Comparison of ENCODE assay signal across 18 cellular contexts in genomic region chr11:75735181-75735845, GRCh38. TPM values are rescaled to one million over a fixed set of nuclear protein-coding genes. Genes with fewer than 3 reads are reported as not detected.
A peak's percentile ranks its signal among the peaks of the same experiment; 100 is the strongest.
DNase-seq lines count a peak whose midpoint lies in the region; ATAC-seq and TF ChIP-seq lines count a peak whose summit lies in the region.
"Had no signal": no experiment of that assay in that cellular context is flagged by ENCODE, and none has a peak within 500 bp of the region (broad histone marks: within the 10 kb centered on the region; RNA-seq: fewer than 3 reads in every experiment).

No MANE protein-coding gene starts in this region.

- peaks cover 6% of the 10 kb centered on the region for H3K4me1 Mint-ChIP-seq in stimulated activated effector memory CD8-positive, alpha-beta T cell treated with anti-CD3 and anti-CD28 coated beads, Interleukin-12 subunit alpha, Interleukin-12 subunit beta, amount 100 ng/mL, for 72 hours

- H3K36me3 ChIP-seq in duodenal mucosa (ENCODE audit: control insufficient read depth in 1 of 2, insufficient read depth in 2 of 2, low read length in 2 of 2) (peaks cover 7 to 16% of the 10 kb centered on the region in 2 donors), stomach (no peaks in the 10 kb centered on the region)

- H3K36me3 Mint-ChIP-seq in stimulated activated effector memory CD8-positive, alpha-beta T cell treated with anti-CD3 and anti-CD28 coated beads, Interleukin-12 subunit alpha, Interleukin-12 subunit beta, amount 100 ng/mL, for 72 hours: no peaks in the 10 kb centered on the region

- TF ChIP-seq POLR2A in stomach (IDR thresholded peaks at IDR 0.05): no peak

- H3K4me3 ChIP-seq in duodenal mucosa (ENCODE audit: low read depth in 1 of 2, low read length in 2 of 2) (no peak overlapping the region), stomach (no peak overlapping the region)

- H3K4me1 ChIP-seq in duodenal mucosa (ENCODE audit: control insufficient read depth in 1 of 2, insufficient read depth in 2 of 2, low read length in 2 of 2): peaks cover 41 to 42% of the 10 kb centered on the region in 2 donors
- H3K4me1 ChIP-seq in stomach: peaks cover 5 to 22% (median 12%) of the 10 kb centered on the region in 4 donors

- H3K9me3 ChIP-seq in duodenal mucosa (ENCODE audit: control insufficient read depth in 1 of 2, low read length in 2 of 2): no peaks in the 10 kb centered on the region
- no peaks in the 10 kb centered on the region for H3K9me3 ChIP-seq in stomach

- no peak overlapping the region for H3K4me3 Mint-ChIP-seq in stimulated activated effector memory CD8-positive, alpha-beta T cell treated with anti-CD3 and anti-CD28 coated beads, Interleukin-12 subunit alpha, Interleukin-12 subunit beta, amount 100 ng/mL, for 72 hours

- no peak overlapping the region for H3K27ac Mint-ChIP-seq in stimulated activated effector memory CD8-positive, alpha-beta T cell treated with anti-CD3 and anti-CD28 coated beads, Interleukin-12 subunit alpha, Interleukin-12 subunit beta, amount 100 ng/mL, for 72 hours

- peak; percentile 28 for DNase-seq in activated effector memory CD4-positive, alpha-beta T cell treated with anti-CD3 and anti-CD28 coated beads, Interleukin-2, amount 50 U/mL, for 16 hours
- no peak for DNase-seq in activated effector memory CD4-positive, alpha-beta T cell treated with Interleukin-2 at 50 U/mL for 16 hours
- peak; percentile 35 for DNase-seq in medulla oblongata (ENCODE audit: extremely low spot score)
- DNase-seq in stomach: no peak
- DNase-seq in stimulated activated effector memory CD8-positive, alpha-beta T cell treated with anti-CD3 and anti-CD28 coated beads, Interleukin-12 subunit alpha, Interleukin-12 subunit beta, amount 100 ng/mL, for 72 hours (ENCODE audit: low spot score in 2 of 2): no peak
- DNase-seq in NOMO-1 treated with DMSO at 0.1 percent for 48 hours (lab: John Stamatoyannopoulos, UW; ENCODE audit: unreplicated experiment): no peak
- DNase-seq: 8988T, DND-41, GF-D8, NCI-H1048, NCI-H2081, NCI-H774 had no signal

- H3K27me3 ChIP-seq in duodenal mucosa (ENCODE audit: control insufficient read depth in 1 of 2, insufficient read depth in 2 of 2, low read length in 2 of 2): no peaks in the 10 kb centered on the region
- no peaks in the 10 kb centered on the region for H3K27me3 ChIP-seq in stomach

- H3K9me3 Mint-ChIP-seq in stimulated activated effector memory CD8-positive, alpha-beta T cell treated with anti-CD3 and anti-CD28 coated beads, Interleukin-12 subunit alpha, Interleukin-12 subunit beta, amount 100 ng/mL, for 72 hours: no peaks in the 10 kb centered on the region

- no peak for TF ChIP-seq EP300 in stomach (IDR thresholded peaks at IDR 0.05)

- H3K27ac ChIP-seq in duodenal mucosa (ENCODE audit: low read depth, low read length) (peak overlapping the region; percentile 48), stomach (peak overlapping the region in 4 of 5 donors; percentile 4 to 70 (median 52))
- H3K27ac ChIP-seq: KMS-11 had no signal

- H3K9ac ChIP-seq in duodenal mucosa (ENCODE audit: low read depth in 1 of 2, low read length in 2 of 2): no peak overlapping the region
- H3K9ac ChIP-seq: KMS-11 had no signal

- WGBS in stomach, 5 donors: 92 to 100% (median 96%) methylated on average over 3 to 4 of the region's 4 CpGs

- ATAC-seq in stimulated activated effector memory CD8-positive, alpha-beta T cell treated with anti-CD3 and anti-CD28 coated beads, Interleukin-12 subunit alpha, Interleukin-12 subunit beta, amount 100 ng/mL, for 72 hours: no peak
- no peak for ATAC-seq in GM21825 (IDR thresholded peaks at IDR 0.05; ENCODE audit: unreplicated experiment)

- intact Hi-C loops in stomach (cut with DNase I; ENCODE audit: low total_unique reads): no loop called here

- no peak for TF ChIP-seq CTCF in stomach (IDR thresholded peaks at IDR 0.05)

RNA-seq across cellular contexts. Expression of gene MOGAT2, which starts 17.7 kb away (rescaled TPM):
- 10 to 100 TPM in 2 of 5 donors, 1 to 10 TPM in 1, not detected in 2; 1.2 to 51.9 (median 11.4) TPM for total RNA-seq in stomach
- 1 to 10 TPM in 1 of 3 donors, under 1 TPM in 1, not detected in 1; 0.62 to 1.3 TPM for polyA plus RNA-seq in stomach
- total RNA-seq: H4, M059J had no signal
- polyA plus RNA-seq: BJ had no signal

RNA-seq across cellular contexts. Expression of gene DGAT2, which starts 33.3 kb away (rescaled TPM):
- 10 to 100 TPM in 1 of 5 donors, 1 to 10 TPM in 1, under 1 TPM in 1, not detected in 2; 0.45 to 16.1 (median 5.5) TPM for total RNA-seq in stomach
- polyA plus RNA-seq in stomach: 1 to 10 TPM; 1.7 to 5.0 (median 2.4) TPM

Comparison
In these comparisons a context has a peak if more than half of its experiments do, and no peak if none do; other contexts are left out.
1. DNase-seq: peak in activated effector memory CD4-positive, alpha-beta T cell treated with anti-CD3 and anti-CD28 coated beads, Interleukin-2, amount 50 U/mL, for 16 hours (single experiment) and medulla oblongata (single experiment); none in activated effector memory CD4-positive, alpha-beta T cell treated with Interleukin-2 at 50 U/mL for 16 hours (single experiment), stomach (single experiment), stimulated activated effector memory CD8-positive, alpha-beta T cell treated with anti-CD3 and anti-CD28 coated beads, Interleukin-12 subunit alpha, Interleukin-12 subunit beta, amount 100 ng/mL, for 72 hours (0 of 2) and NOMO-1 treated with DMSO at 0.1 percent for 48 hours (single experiment).